In genomic region chr17:72388765-72389473, GRCh38 we compare ENCODE assay signal across 9 cellular contexts.
DNase-seq lines count a peak whose midpoint lies in the region; ATAC-seq and TF ChIP-seq lines count a peak whose summit lies in the region.
"Had no signal": no experiment of that assay in that cellular context is flagged by ENCODE, and none has a peak within 500 bp of the region (broad histone marks: within the 10 kb centered on the region; RNA-seq: fewer than 3 reads in every experiment).

No MANE protein-coding gene starts in this region.

- H3K4me2 ChIP-seq in IMR-90 (ENCODE audit: low read depth, low read length) = no peak overlapping the region

- H3K27ac ChIP-seq in IMR-90 (ENCODE audit: insufficient read depth, low read length) (no peak overlapping the region), caudate nucleus (ENCODE audit: low read depth, low read length) (no peak overlapping the region)

- no peak for TF ChIP-seq POLR2A in IMR-90 (IDR thresholded peaks at IDR 0.05; ENCODE audit: low read depth, low read length)

- peaks cover 43% of the 10 kb centered on the region for H3K4me1 ChIP-seq in IMR-90 (ENCODE audit: control insufficient read depth, insufficient read depth, low read length)

- no peak overlapping the region for H2AFZ ChIP-seq in IMR-90 (replicated peaks; ENCODE audit: low read length, poor library complexity)

- peaks cover 0 to 14% of the 10 kb centered on the region in 2 experiments; a peak in 1 of 4 replicates for H3K79me1 ChIP-seq in IMR-90 (ENCODE audit: low read depth in 1 of 2, low read length in 2 of 2)

- peaks cover 33% of the 10 kb centered on the region for H3K9me1 ChIP-seq in IMR-90 (ENCODE audit: insufficient read depth, low read length)

- H4K5ac ChIP-seq in IMR-90 (ENCODE audit: low read depth, low read length) = peak overlapping the region; percentile 31; the same call in 1 of the 2 replicates

- H3K18ac ChIP-seq in IMR-90 (ENCODE audit: low read depth, low read length) = peak overlapping the region; percentile 12; the same call in 1 of the 2 replicates

- CTCF ChIA-PET in IMR-90 (lab: Yijun Ruan, JAX) = no interaction called here
- CTCF ChIA-PET in activated naive CD4-positive, alpha-beta T cell treated with anti-CD3 and anti-CD28 coated beads for 36 hours (lab: Charles Lee) = no interaction called here

- peak overlapping the region; percentile 79 for H2BK120ac ChIP-seq in IMR-90 (ENCODE audit: low read depth, low read length)

- H3K14ac ChIP-seq in IMR-90 (replicated peaks; ENCODE audit: low read depth, low read length) = peak overlapping the region; percentile 34; the same call in 1 of the 2 replicates

- no peak overlapping the region for H3K4me3 ChIP-seq in IMR-90 (ENCODE audit: insufficient read depth, low read depth, low read length)
- no peak overlapping the region for H3K4me3 ChIP-seq in choroid plexus epithelial cell (ENCODE audit: low read depth, low read length)

- H3K27me3 Mint-ChIP-seq in activated naive CD4-positive, alpha-beta T cell treated with anti-CD3 and anti-CD28 coated beads for 36 hours (ENCODE audit: low read depth) = peaks cover 2% of the 10 kb centered on the region

- peak overlapping the region; percentile 43; the same call in 1 of the 2 replicates for H4K91ac ChIP-seq in IMR-90 (ENCODE audit: insufficient read depth, low read depth, low read length)

- no peaks in the 10 kb centered on the region; the same call in 1 of the 2 replicates for H4K20me1 ChIP-seq in IMR-90 (ENCODE audit: insufficient read depth, low read length)

- no peaks in the 10 kb centered on the region for H3K36me3 Mint-ChIP-seq in activated naive CD4-positive, alpha-beta T cell treated with anti-CD3 and anti-CD28 coated beads for 36 hours (ENCODE audit: low read depth)

- no peaks in the 10 kb centered on the region for H3K27me3 ChIP-seq in IMR-90 (ENCODE audit: control insufficient read depth, insufficient read depth, low read length)

- in situ Hi-C loops in IMR-90 (cut with MboI; ENCODE audit: low sequenced_read_pairs) = loop anchor here (25.0 kb wide), 1 partner anchor 823 kb away; no protein-coding TSS in a partner anchor

- no peak for DNase-seq in GM10266 (ENCODE audit: extremely low spot score)
- DNase-seq in IMR-90 = no peak
- no peak for DNase-seq in choroid plexus epithelial cell (ENCODE audit: low read depth)
- no peak for DNase-seq in caudate nucleus (lab: John Stamatoyannopoulos, UW)
- DNase-seq in NCI-H146 (lab: John Stamatoyannopoulos, UW) = no peak
- DNase-seq in activated naive CD4-positive, alpha-beta T cell treated with anti-CD3 and anti-CD28 coated beads for 36 hours = no peak
- DNase-seq in LoVo (ENCODE audit: low spot score) = no peak

- H3K23ac ChIP-seq in IMR-90 (ENCODE audit: low read depth, low read length) = no peak overlapping the region

- 0 out of 2 replicates have a peak, but pooled peaks have one; percentile 22 for TF ChIP-seq RAD21 in IMR-90 (IDR thresholded peaks at IDR 0.05; ENCODE audit: low read length)

- H3K9me3 ChIP-seq in IMR-90 (ENCODE audit: control insufficient read depth, insufficient read depth, low read length) = no peaks in the 10 kb centered on the region

- H4K8ac ChIP-seq in IMR-90 (ENCODE audit: low read depth in 2 of 2, low read length in 2 of 2) = peak overlapping the region in 1 of 2 experiments; percentile 22; a peak in 1 of 4 replicates

- H3K27ac Mint-ChIP-seq in activated naive CD4-positive, alpha-beta T cell treated with anti-CD3 and anti-CD28 coated beads for 36 hours = no peak overlapping the region

- dilution Hi-C loops in IMR-90 (cut with HindIII; ENCODE audit: low sequenced_read_pairs, unreplicated experiment) = no loop called here

- peak overlapping the region; percentile 77 for H2AK5ac ChIP-seq in IMR-90 (ENCODE audit: low read depth, low read length)

- POLR2A ChIA-PET in IMR-90 (lab: Charles Lee; ENCODE audit: unreplicated experiment) = no interaction called here

- H3K4me1 Mint-ChIP-seq in activated naive CD4-positive, alpha-beta T cell treated with anti-CD3 and anti-CD28 coated beads for 36 hours (ENCODE audit: low read depth) = no peaks in the 10 kb centered on the region

- H3K9me3 Mint-ChIP-seq in activated naive CD4-positive, alpha-beta T cell treated with anti-CD3 and anti-CD28 coated beads for 36 hours = no peaks in the 10 kb centered on the region

- TF ChIP-seq CTCF in GM10266 (IDR thresholded peaks at IDR 0.05; ENCODE audit: control insufficient read depth, insufficient read depth, low read depth, missing control alignments) = peak; percentile 19
- peak; percentile 22; the same call in 1 of the 2 replicates for TF ChIP-seq CTCF in IMR-90 (conservative IDR thresholded peaks at IDR 0.05; ENCODE audit: low read depth, low read length)
- peak; percentile 26 for TF ChIP-seq CTCF in choroid plexus epithelial cell (conservative IDR thresholded peaks at IDR 0.05; ENCODE audit: low read depth, low read length)

- no peak overlapping the region for H2AK9ac ChIP-seq in IMR-90 (replicated peaks; ENCODE audit: low read depth, low read length, poor library complexity)

- H3K4ac ChIP-seq in IMR-90 (ENCODE audit: low read depth, low read length) = peak overlapping the region; percentile 63

- H3K56ac ChIP-seq in IMR-90 (ENCODE audit: extremely low read depth, insufficient read depth, low read length) = no peak overlapping the region

- BruUV-seq in IMR-90 (replicated peaks; lab: Mats Ljungman, UMichigan) = no TSS peak

- intact Hi-C loops in IMR-90 (cut with micrococcal nuclease) = loop anchor here (5.0 kb wide), 1 partner anchor 52 kb away; no protein-coding TSS in a partner anchor
- intact Hi-C loops in activated naive CD4-positive, alpha-beta T cell treated with anti-CD3 and anti-CD28 coated beads for 36 hours (cut with micrococcal nuclease) = no loop called here

- WGBS in IMR-90 (ENCODE audit: extremely low coverage in 2 of 2, insufficient read length in 1 of 2), 2 experiments = 90% methylated on average over 2 of the region's 10 CpGs; no CpG with 5 or more reads in 1 of the 2 experiments

- ATAC-seq in GM21423 (IDR thresholded peaks at IDR 0.05; ENCODE audit: unreplicated experiment) (peak; percentile 47), IMR-90 (ENCODE audit: low read depth) (no peak)

- no peak overlapping the region for H3K4me3 Mint-ChIP-seq in activated naive CD4-positive, alpha-beta T cell treated with anti-CD3 and anti-CD28 coated beads for 36 hours
- H3K4me3 Mint-ChIP-seq: nephron had no signal

- H3K36me3 ChIP-seq in IMR-90 (ENCODE audit: control insufficient read depth, insufficient read depth, low read length) = no peaks in the 10 kb centered on the region

- peak overlapping the region; percentile 80 for H2BK15ac ChIP-seq in IMR-90 (ENCODE audit: low read depth, low read length)

- peak overlapping the region; percentile 88 for H2BK20ac ChIP-seq in IMR-90 (ENCODE audit: low read depth, low read length)

- peak overlapping the region; percentile 21 for H2BK5ac ChIP-seq in IMR-90 (ENCODE audit: low read depth, low read length, poor library complexity, severe bottlenecking)

- H3K9ac ChIP-seq in IMR-90 (ENCODE audit: low read depth, low read length) = no peak overlapping the region

TF ChIP-seq in IMR-90, 13 proteins besides CTCF, POLR2A, EP300 and RAD21:
- TF ChIP-seq MAZ (IDR thresholded peaks at IDR 0.05; ENCODE audit: borderline replicate concordance, low read depth, low read length) = no peak
- no peak for TF ChIP-seq BHLHE40 (IDR thresholded peaks at IDR 0.05; ENCODE audit: low read depth, low read length)
- TF ChIP-seq SMC3 (IDR thresholded peaks at IDR 0.05; ENCODE audit: low read depth, low read length) = no peak
- TF ChIP-seq CEBPB (IDR thresholded peaks at IDR 0.05; ENCODE audit: low read depth, low read length) = no peak
- peak; percentile 48; the same call in 1 of the 2 replicates for TF ChIP-seq MAFK (IDR thresholded peaks at IDR 0.05; ENCODE audit: low read depth, low read length)
- no peak for TF ChIP-seq CHD1 (IDR thresholded peaks at IDR 0.05; ENCODE audit: low read depth, low read length)
- peak; percentile 55; the same call in 1 of the 2 replicates for TF ChIP-seq NFE2L2 (IDR thresholded peaks at IDR 0.05; ENCODE audit: low read depth, low read length)
- no peak for TF ChIP-seq USF2 (IDR thresholded peaks at IDR 0.05; ENCODE audit: low read depth, low read length)
- TF ChIP-seq RCOR1 (IDR thresholded peaks at IDR 0.05; ENCODE audit: insufficient replicate concordance, low read length) = no peak
TF ChIP-seq in IMR-90: peak in this region for 2.
